13 cellular contexts compared by ENCODE assay signal in genomic region chr13:95100525-95101121, GRCh38.
A peak's percentile ranks its signal among the peaks of the same experiment; 100 is the strongest.
DNase-seq lines count a peak whose midpoint lies in the region; ATAC-seq, FAIRE-seq and TF ChIP-seq lines count a peak whose summit lies in the region.
"Had no signal": no experiment of that assay in that cellular context is flagged by ENCODE, and none has a peak within 500 bp of the region (broad histone marks: within the 10 kb centered on the region; RNA-seq: fewer than 3 reads in every experiment).

No MANE protein-coding gene starts in this region.

- H3K36me3 Mint-ChIP-seq in activated CD8-positive, alpha-beta T cell treated with anti-CD3 and anti-CD28 coated beads for 36 hours (ENCODE audit: low read depth), result peaks cover 28% of the 10 kb centered on the region
- H3K36me3 Mint-ChIP-seq in activated CD8-positive, alpha-beta T cell treated with anti-CD3 and anti-CD28 coated beads, Interleukin-2, amount 10 ng/mL, durations not matched to agents 7 days and 5 days (ENCODE audit: low read depth), result peaks cover 7% of the 10 kb centered on the region

- H3K4me1 ChIP-seq in skeletal muscle satellite cell (ENCODE audit: control insufficient read depth, insufficient read depth, low read length) (peaks cover 33% of the 10 kb centered on the region), right atrium auricular region (no peaks in the 10 kb centered on the region)
- H3K4me1 ChIP-seq: BE2C, parathyroid adenoma had no signal

- peak overlapping the region; percentile 67 for H3K9ac ChIP-seq in skeletal muscle satellite cell (ENCODE audit: low read depth, low read length)
- H3K9ac ChIP-seq: parathyroid adenoma had no signal

- H3K4me1 Mint-ChIP-seq in activated CD8-positive, alpha-beta T cell treated with anti-CD3 and anti-CD28 coated beads for 36 hours (ENCODE audit: low read depth), result no peaks in the 10 kb centered on the region
- H3K4me1 Mint-ChIP-seq in activated CD8-positive, alpha-beta T cell treated with anti-CD3 and anti-CD28 coated beads, Interleukin-2, amount 10 ng/mL, durations not matched to agents 7 days and 5 days (ENCODE audit: low read depth), result no peaks in the 10 kb centered on the region

- FAIRE-seq in RCC 7860 (lab: Jason Lieb, UNC), result peak; percentile 97

- H3K27ac Mint-ChIP-seq in activated CD8-positive, alpha-beta T cell treated with anti-CD3 and anti-CD28 coated beads for 36 hours, result peak overlapping the region; percentile 8
- H3K27ac Mint-ChIP-seq in activated CD8-positive, alpha-beta T cell treated with anti-CD3 and anti-CD28 coated beads, Interleukin-2, amount 10 ng/mL, durations not matched to agents 7 days and 5 days, result no peak overlapping the region

- DNase-seq in activated CD8-positive, alpha-beta T cell treated with anti-CD3 and anti-CD28 coated beads for 36 hours, result no peak
- DNase-seq in activated CD8-positive, alpha-beta T cell treated with anti-CD3 and anti-CD28 coated beads, Interleukin-2, amount 10 ng/mL, durations not matched to agents 7 days and 5 days, result no peak
- DNase-seq in RCC 7860 (ENCODE audit: low spot score) (peak; percentile 95), epithelial cell of esophagus (ENCODE audit: low read depth) (peak; percentile 94), right atrium auricular region (ENCODE audit: low spot score) (no peak), COLO668 (lab: John Stamatoyannopoulos, UW; ENCODE audit: unreplicated experiment) (no peak)
- DNase-seq: activated gamma-delta T cell treated with Interleukin-2 at 50 U/mL for 16 hours; BE2C; effector memory CD4-positive, alpha-beta T cell; left colon had no signal

- no peak overlapping the region for H3K4me3 Mint-ChIP-seq in activated CD8-positive, alpha-beta T cell treated with anti-CD3 and anti-CD28 coated beads for 36 hours
- no peak overlapping the region for H3K4me3 Mint-ChIP-seq in activated CD8-positive, alpha-beta T cell treated with anti-CD3 and anti-CD28 coated beads, Interleukin-2, amount 10 ng/mL, durations not matched to agents 7 days and 5 days

- H3K36me3 ChIP-seq in skeletal muscle satellite cell (ENCODE audit: insufficient read depth, low read length) (no peaks in the 10 kb centered on the region), right atrium auricular region (no peaks in the 10 kb centered on the region)
- H3K36me3 ChIP-seq: BE2C had no signal

- intact Hi-C loops in activated CD8-positive, alpha-beta T cell treated with anti-CD3 and anti-CD28 coated beads for 36 hours (cut with micrococcal nuclease), result no loop called here

- H3K9me3 ChIP-seq in skeletal muscle satellite cell (replicated peaks; ENCODE audit: low read length) (peaks cover 4% of the 10 kb centered on the region), right atrium auricular region (peaks cover 0 to 24% of the 10 kb centered on the region in 2 donors)
- H3K9me3 ChIP-seq: BE2C had no signal

- no peak for TF ChIP-seq CTCF in activated CD8-positive, alpha-beta T cell treated with anti-CD3 and anti-CD28 coated beads for 36 hours (IDR thresholded peaks at IDR 0.05)
- TF ChIP-seq CTCF in epithelial cell of esophagus (IDR thresholded peaks at IDR 0.05; ENCODE audit: insufficient read depth, low read depth, low read length, missing control alignments), result no peak
- TF ChIP-seq CTCF in right atrium auricular region (IDR thresholded peaks at IDR 0.05), result no peak

- peaks cover 16% of the 10 kb centered on the region for H3K9me3 Mint-ChIP-seq in activated CD8-positive, alpha-beta T cell treated with anti-CD3 and anti-CD28 coated beads for 36 hours
- H3K9me3 Mint-ChIP-seq in activated CD8-positive, alpha-beta T cell treated with anti-CD3 and anti-CD28 coated beads, Interleukin-2, amount 10 ng/mL, durations not matched to agents 7 days and 5 days (ENCODE audit: insufficient read depth), result no peaks in the 10 kb centered on the region

- peak overlapping the region; percentile 65 for H3K4me2 ChIP-seq in skeletal muscle satellite cell (ENCODE audit: low read length)

- ATAC-seq in activated CD8-positive, alpha-beta T cell treated with anti-CD3 and anti-CD28 coated beads for 36 hours, result no peak
- ATAC-seq in activated CD8-positive, alpha-beta T cell treated with anti-CD3 and anti-CD28 coated beads, Interleukin-2, amount 10 ng/mL, durations not matched to agents 7 days and 5 days, result no peak
- ATAC-seq in GM18502 (IDR thresholded peaks at IDR 0.05; ENCODE audit: poor library complexity, unreplicated experiment), result no peak
- ATAC-seq: left colon had no signal

- no peak overlapping the region for H3K4me3 ChIP-seq in epithelial cell of esophagus (ENCODE audit: low read length)
- H3K4me3 ChIP-seq in skeletal muscle satellite cell (ENCODE audit: low read length), result peak overlapping the region; percentile 15
- H3K4me3 ChIP-seq in right atrium auricular region, result no peak overlapping the region

- H3K27me3 ChIP-seq in skeletal muscle satellite cell (ENCODE audit: control insufficient read depth, insufficient read depth, low read length), result no peaks in the 10 kb centered on the region
- H3K27me3 ChIP-seq in right atrium auricular region, result no peaks in the 10 kb centered on the region
- H3K27me3 ChIP-seq: BE2C had no signal

- POLR2A ChIA-PET in activated CD8-positive, alpha-beta T cell treated with anti-CD3 and anti-CD28 coated beads for 36 hours (lab: Charles Lee), result no interaction called here
- POLR2A ChIA-PET in activated CD8-positive, alpha-beta T cell treated with anti-CD3 and anti-CD28 coated beads, Interleukin-2, amount 10 ng/mL, durations not matched to agents 7 days and 5 days (lab: Charles Lee), result no interaction called here

- CTCF ChIA-PET in activated CD8-positive, alpha-beta T cell treated with anti-CD3 and anti-CD28 coated beads for 36 hours (lab: Charles Lee), result no interaction called here
- CTCF ChIA-PET in activated CD8-positive, alpha-beta T cell treated with anti-CD3 and anti-CD28 coated beads, Interleukin-2, amount 10 ng/mL, durations not matched to agents 7 days and 5 days (lab: Charles Lee), result no interaction called here

- no peak overlapping the region for H3K27ac ChIP-seq in right atrium auricular region
- H3K27ac ChIP-seq: parathyroid adenoma had no signal

- no peaks in the 10 kb centered on the region for H3K27me3 Mint-ChIP-seq in activated CD8-positive, alpha-beta T cell treated with anti-CD3 and anti-CD28 coated beads for 36 hours
- no peaks in the 10 kb centered on the region for H3K27me3 Mint-ChIP-seq in activated CD8-positive, alpha-beta T cell treated with anti-CD3 and anti-CD28 coated beads, Interleukin-2, amount 10 ng/mL, durations not matched to agents 7 days and 5 days (ENCODE audit: low read depth)

Comparison
In these comparisons a context has a peak if more than half of its experiments do, and no peak if none do; other contexts are left out.
1. DNase-seq: peak in RCC 7860 (single experiment) and epithelial cell of esophagus (single experiment); none in activated CD8-positive, alpha-beta T cell treated with anti-CD3 and anti-CD28 coated beads for 36 hours (single experiment), activated CD8-positive, alpha-beta T cell treated with anti-CD3 and anti-CD28 coated beads, Interleukin-2, amount 10 ng/mL, durations not matched to agents 7 days and 5 days (single experiment), right atrium auricular region (single experiment) and COLO668 (single experiment).